1 cellular context compared by ENCODE assay signal in the genomic region with DNA sequence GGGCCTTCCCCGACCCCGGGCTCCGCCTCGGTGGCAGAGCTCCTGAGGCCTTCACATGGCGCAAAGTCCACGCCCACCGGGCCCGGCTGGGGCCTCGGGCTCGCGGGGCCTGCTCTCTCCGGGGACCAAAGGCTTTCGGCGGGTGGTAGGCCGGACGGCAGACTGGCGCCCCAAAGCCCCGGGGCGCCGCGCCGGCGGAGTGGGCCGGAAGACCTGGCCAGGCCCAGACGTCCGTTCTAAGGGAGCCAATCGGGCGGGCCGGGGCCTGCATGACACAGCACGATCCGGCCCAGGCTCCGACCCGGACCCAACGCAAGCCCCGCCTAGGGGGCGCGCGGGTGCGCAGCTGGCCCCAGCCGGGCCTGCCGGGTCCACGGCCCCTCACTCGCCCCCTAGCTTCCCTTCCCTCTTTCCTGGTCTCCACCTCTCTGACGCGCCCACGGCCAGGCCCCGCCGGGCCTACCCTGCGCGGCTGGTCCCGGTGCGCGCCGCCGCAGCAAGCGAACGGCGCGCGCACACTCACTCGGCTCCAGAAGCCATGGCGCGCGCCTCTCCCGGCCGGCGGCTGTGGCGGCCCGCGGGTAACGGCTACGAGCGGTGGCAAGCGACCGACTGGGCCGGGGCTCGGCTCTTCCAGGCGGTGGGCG.
TF ChIP-seq lines count a peak whose summit lies in the region.

No MANE protein-coding gene starts in this region.

TF ChIP-seq in K562, 482 proteins besides CTCF, POLR2A, EP300 and RAD21 (continued from another document):
- TF ChIP-seq, protein P1, sequence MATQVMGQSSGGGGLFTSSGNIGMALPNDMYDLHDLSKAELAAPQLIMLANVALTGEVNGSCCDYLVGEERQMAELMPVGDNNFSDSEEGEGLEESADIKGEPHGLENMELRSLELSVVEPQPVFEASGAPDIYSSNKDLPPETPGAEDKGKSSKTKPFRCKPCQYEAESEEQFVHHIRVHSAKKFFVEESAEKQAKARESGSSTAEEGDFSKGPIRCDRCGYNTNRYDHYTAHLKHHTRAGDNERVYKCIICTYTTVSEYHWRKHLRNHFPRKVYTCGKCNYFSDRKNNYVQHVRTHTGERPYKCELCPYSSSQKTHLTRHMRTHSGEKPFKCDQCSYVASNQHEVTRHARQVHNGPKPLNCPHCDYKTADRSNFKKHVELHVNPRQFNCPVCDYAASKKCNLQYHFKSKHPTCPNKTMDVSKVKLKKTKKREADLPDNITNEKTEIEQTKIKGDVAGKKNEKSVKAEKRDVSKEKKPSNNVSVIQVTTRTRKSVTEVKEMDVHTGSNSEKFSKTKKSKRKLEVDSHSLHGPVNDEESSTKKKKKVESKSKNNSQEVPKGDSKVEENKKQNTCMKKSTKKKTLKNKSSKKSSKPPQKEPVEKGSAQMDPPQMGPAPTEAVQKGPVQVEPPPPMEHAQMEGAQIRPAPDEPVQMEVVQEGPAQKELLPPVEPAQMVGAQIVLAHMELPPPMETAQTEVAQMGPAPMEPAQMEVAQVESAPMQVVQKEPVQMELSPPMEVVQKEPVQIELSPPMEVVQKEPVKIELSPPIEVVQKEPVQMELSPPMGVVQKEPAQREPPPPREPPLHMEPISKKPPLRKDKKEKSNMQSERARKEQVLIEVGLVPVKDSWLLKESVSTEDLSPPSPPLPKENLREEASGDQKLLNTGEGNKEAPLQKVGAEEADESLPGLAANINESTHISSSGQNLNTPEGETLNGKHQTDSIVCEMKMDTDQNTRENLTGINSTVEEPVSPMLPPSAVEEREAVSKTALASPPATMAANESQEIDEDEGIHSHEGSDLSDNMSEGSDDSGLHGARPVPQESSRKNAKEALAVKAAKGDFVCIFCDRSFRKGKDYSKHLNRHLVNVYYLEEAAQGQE (CRISPR knock-in tag; IDR thresholded peaks at IDR 0.05; ENCODE audit: low read depth): peak; percentile 15; the same call in 1 of the 2 replicates
- peak; percentile 43 for TF ChIP-seq CXXC5 (CRISPR knock-in tag; IDR thresholded peaks at IDR 0.05)
- no peak for TF ChIP-seq PPARD (CRISPR knock-in tag; IDR thresholded peaks at IDR 0.05)
- TF ChIP-seq CTBP1 (IDR thresholded peaks at IDR 0.05; ENCODE audit: borderline replicate concordance): peak; percentile 89
- peak in 1 of 2 experiments; percentile 62; a peak in 1 of 4 replicates for TF ChIP-seq TEAD1 (CRISPR knock-in tag; IDR thresholded peaks at IDR 0.05)
- 0 out of 2 replicates have a peak, but pooled peaks have one; percentile 23 for TF ChIP-seq DMBX1 (CRISPR knock-in tag; IDR thresholded peaks at IDR 0.05; ENCODE audit: borderline replicate concordance)
- TF ChIP-seq RREB1 (CRISPR knock-in tag; IDR thresholded peaks at IDR 0.05): peak; percentile 43; the same call in 1 of the 2 replicates
- no peak for TF ChIP-seq HOXB6 (CRISPR knock-in tag; IDR thresholded peaks at IDR 0.05; ENCODE audit: borderline replicate concordance)
- TF ChIP-seq, protein P2, sequence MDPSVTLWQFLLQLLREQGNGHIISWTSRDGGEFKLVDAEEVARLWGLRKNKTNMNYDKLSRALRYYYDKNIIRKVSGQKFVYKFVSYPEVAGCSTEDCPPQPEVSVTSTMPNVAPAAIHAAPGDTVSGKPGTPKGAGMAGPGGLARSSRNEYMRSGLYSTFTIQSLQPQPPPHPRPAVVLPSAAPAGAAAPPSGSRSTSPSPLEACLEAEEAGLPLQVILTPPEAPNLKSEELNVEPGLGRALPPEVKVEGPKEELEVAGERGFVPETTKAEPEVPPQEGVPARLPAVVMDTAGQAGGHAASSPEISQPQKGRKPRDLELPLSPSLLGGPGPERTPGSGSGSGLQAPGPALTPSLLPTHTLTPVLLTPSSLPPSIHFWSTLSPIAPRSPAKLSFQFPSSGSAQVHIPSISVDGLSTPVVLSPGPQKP (CRISPR knock-in tag; IDR thresholded peaks at IDR 0.05): no peak
- TF ChIP-seq MTA3 (IDR thresholded peaks at IDR 0.05; ENCODE audit: borderline replicate concordance): no peak; the same call in 1 of the 2 replicates
- peak; percentile 59; the same call in 1 of the 2 replicates for TF ChIP-seq MAFK (IDR thresholded peaks at IDR 0.05; ENCODE audit: low read length)
- no peak for TF ChIP-seq RUNX1 (IDR thresholded peaks at IDR 0.05; ENCODE audit: low read depth)
- TF ChIP-seq ERF (CRISPR knock-in tag; IDR thresholded peaks at IDR 0.05): 0 out of 2 replicates have a peak, but pooled peaks have one; percentile 19
- peak; percentile 35; the same call in 1 of the 2 replicates for TF ChIP-seq ZNF224 (CRISPR knock-in tag; IDR thresholded peaks at IDR 0.05)
- TF ChIP-seq C11orf30 (IDR thresholded peaks at IDR 0.05; ENCODE audit: low read depth): peak; percentile 88
- TF ChIP-seq RCOR1 (IDR thresholded peaks at IDR 0.05; ENCODE audit: borderline replicate concordance in 1 of 2, low read depth in 2 of 2, low read length in 2 of 2): no peak
- TF ChIP-seq FIP1L1 (IDR thresholded peaks at IDR 0.05; ENCODE audit: low read depth, low read length, poor library complexity, severe bottlenecking): peak; percentile 85
- TF ChIP-seq HDAC8 (tag; IDR thresholded peaks at IDR 0.05): 0 out of 2 replicates have a peak, but pooled peaks have one; percentile 18
- peak in 1 of 2 experiments; percentile 68; a peak in 2 of 4 replicates for TF ChIP-seq HDAC1 (IDR thresholded peaks at IDR 0.05)
- TF ChIP-seq ZBTB8A (IDR thresholded peaks at IDR 0.05; ENCODE audit: partially characterized antibody): no peak
- no peak for TF ChIP-seq NR2C2 (CRISPR knock-in tag; IDR thresholded peaks at IDR 0.05)
- TF ChIP-seq NR2C2 (tag; IDR thresholded peaks at IDR 0.05): peak; percentile 49
- 0 out of 2 replicates have a peak, but pooled peaks have one; percentile 58 for TF ChIP-seq RB1 (IDR thresholded peaks at IDR 0.05; ENCODE audit: low read depth)
- TF ChIP-seq, protein P3, sequence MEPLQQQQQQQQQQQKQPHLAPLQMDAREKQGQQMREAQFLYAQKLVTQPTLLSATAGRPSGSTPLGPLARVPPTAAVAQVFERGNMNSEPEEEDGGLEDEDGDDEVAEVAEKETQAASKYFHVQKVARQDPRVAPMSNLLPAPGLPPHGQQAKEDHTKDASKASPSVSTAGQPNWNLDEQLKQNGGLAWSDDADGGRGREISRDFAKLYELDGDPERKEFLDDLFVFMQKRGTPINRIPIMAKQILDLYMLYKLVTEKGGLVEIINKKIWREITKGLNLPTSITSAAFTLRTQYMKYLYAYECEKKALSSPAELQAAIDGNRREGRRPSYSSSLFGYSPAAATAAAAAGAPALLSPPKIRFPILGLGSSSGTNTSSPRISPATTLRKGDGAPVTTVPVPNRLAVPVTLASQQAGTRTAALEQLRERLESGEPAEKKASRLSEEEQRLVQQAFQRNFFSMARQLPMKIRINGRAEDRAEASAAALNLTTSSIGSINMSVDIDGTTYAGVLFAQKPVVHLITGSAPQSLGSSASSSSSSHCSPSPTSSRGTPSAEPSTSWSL (CRISPR knock-in tag; IDR thresholded peaks at IDR 0.05; ENCODE audit: borderline replicate concordance): no peak
